ENCODE assay signal across 8 cellular contexts in genomic region chr19:35744335-35744687, GRCh38. TPM values are rescaled to one million over a fixed set of nuclear protein-coding genes. Genes with fewer than 3 reads are reported as not detected.
DNase-seq lines count a peak whose midpoint lies in the region; ATAC-seq and TF ChIP-seq lines count a peak whose summit lies in the region.

No MANE protein-coding gene starts in this region.

- TF ChIP-seq CTCF in AG09309 (IDR thresholded peaks at IDR 0.05; ENCODE audit: control insufficient read depth, insufficient read depth, low read depth, low read length, missing control alignments) (no peak), LNCaP clone FGC (IDR thresholded peaks at IDR 0.05; ENCODE audit: control insufficient read depth, extremely low read depth, insufficient read depth) (no peak), colonic mucosa (IDR thresholded peaks at IDR 0.05) (no peak)

- peak overlapping the region; percentile 91 to 99 (median 97) for H3K4me3 Mint-ChIP-seq in naive thymus-derived CD8-positive, alpha-beta T cell

- peak overlapping the region; percentile 85 for H3K4me3 ChIP-seq in AG09309 (ENCODE audit: control insufficient read depth, low read depth, low read length)
- H3K4me3 ChIP-seq in LNCaP clone FGC (ENCODE audit: low read depth, low read length) = peak overlapping the region; percentile 98
- peak overlapping the region; percentile 89 for H3K4me3 ChIP-seq in colonic mucosa

- no peak for ATAC-seq in naive thymus-derived CD8-positive, alpha-beta T cell

- intact Hi-C loops in colonic mucosa (cut with DNase I) = loop anchor here (10.0 kb wide), 1 partner anchor 190 kb away; the partner anchor contains the start of gene LRFN3

- peaks cover 36 to 83% (median 66%) of the 10 kb centered on the region in 4 donors for H3K4me1 Mint-ChIP-seq in naive thymus-derived CD8-positive, alpha-beta T cell

- no peaks in the 10 kb centered on the region for H3K36me3 ChIP-seq in colonic mucosa

- peaks cover 4 to 5% (median 5%) of the 10 kb centered on the region in 3 donors for H3K36me3 Mint-ChIP-seq in naive thymus-derived CD8-positive, alpha-beta T cell

- no peaks in the 10 kb centered on the region for H3K9me3 ChIP-seq in colonic mucosa

- H3K27ac Mint-ChIP-seq in naive thymus-derived CD8-positive, alpha-beta T cell = peak overlapping the region; percentile 97 to 100 (median 99)

- POLR2A ChIA-PET in naive thymus-derived CD8-positive, alpha-beta T cell (lab: Charles Lee) = interaction anchor here (0.6 to 5.2 kb wide), 13 partner anchors 12 to 203 kb away, joined by 3 to 36 read pairs (median 6); partner anchors contain the start of genes COX6B1, ETV2, HSPB6 and KMT2B

- H3K27ac ChIP-seq in colonic mucosa = peak overlapping the region; percentile 100

- H3K27me3 ChIP-seq in colonic mucosa = no peaks in the 10 kb centered on the region

- H3K9ac ChIP-seq in colonic mucosa (ENCODE audit: low read depth in 2 of 2, low read length in 2 of 2) = peak overlapping the region; percentile 72 to 79

- DNase-seq in AG09309 (ENCODE audit: low read depth) = no peak
- no peak for DNase-seq in LNCaP clone FGC (ENCODE audit: low read depth)
- DNase-seq in colonic mucosa = no peak
- no peak for DNase-seq in naive thymus-derived CD8-positive, alpha-beta T cell
- no peak for DNase-seq in NCI-H1694 treated with DMSO at 0.1 percent for 48 hours (lab: John Stamatoyannopoulos, UW)
- DNase-seq in effector CD4-positive, alpha-beta T cell = no peak
- DNase-seq in activated effector memory CD4-positive, alpha-beta T cell treated with Interleukin-2 at 50 U/mL for 16 hours = no peak
- no peak for DNase-seq in stimulated activated CD8-positive, alpha-beta memory T cell treated with anti-CD3 and anti-CD28 coated beads, Interleukin-4, amount 100 ng/mL, for 48 hours

- peaks cover 9% of the 10 kb centered on the region for H3K4me1 ChIP-seq in colonic mucosa

- no peaks in the 10 kb centered on the region for H3K27me3 Mint-ChIP-seq in naive thymus-derived CD8-positive, alpha-beta T cell

- no peaks in the 10 kb centered on the region for H3K9me3 Mint-ChIP-seq in naive thymus-derived CD8-positive, alpha-beta T cell

RNA-seq across cellular contexts. Expression of gene U2AF1L4, which starts 0.9 kb away (rescaled TPM):
- 10 to 100 TPM; 14.9 to 18.7 TPM for total RNA-seq in colonic mucosa
- 10 to 100 TPM; 52.7 to 53.1 TPM for total RNA-seq in naive thymus-derived CD8-positive, alpha-beta T cell
- polyA plus RNA-seq in naive thymus-derived CD8-positive, alpha-beta T cell = 10 to 100 TPM; 43.1 to 93.1 (median 76.6) TPM

RNA-seq across cellular contexts. Expression of gene PSENEN, which starts 1.1 kb away (rescaled TPM):
- total RNA-seq in colonic mucosa = 10 to 100 TPM; 73.8 to 87.4 TPM
- 10 to 100 TPM; 23.0 to 26.2 TPM for total RNA-seq in naive thymus-derived CD8-positive, alpha-beta T cell
- polyA plus RNA-seq in naive thymus-derived CD8-positive, alpha-beta T cell = 10 to 100 TPM; 68.7 to 76.5 (median 71.2) TPM

RNA-seq across cellular contexts. Expression of gene IGFLR1, which starts 2.1 kb away (rescaled TPM):
- total RNA-seq in colonic mucosa = 1 to 10 TPM; 5.4 to 6.9 TPM
- 10 to 100 TPM; 79.8 to 82.5 TPM for total RNA-seq in naive thymus-derived CD8-positive, alpha-beta T cell
- 10 to 100 TPM; 70.2 to 92.7 (median 92.6) TPM for polyA plus RNA-seq in naive thymus-derived CD8-positive, alpha-beta T cell

RNA-seq across cellular contexts. Expression of gene LIN37, which starts 4.1 kb away (rescaled TPM):
- 1 to 10 TPM; 5.1 to 7.5 TPM for total RNA-seq in colonic mucosa
- total RNA-seq in naive thymus-derived CD8-positive, alpha-beta T cell = 10 to 100 TPM; 14.0 to 16.6 TPM
- polyA plus RNA-seq in naive thymus-derived CD8-positive, alpha-beta T cell = 10 to 100 TPM in 1 of 3 donors, 1 to 10 TPM in 2; 5.4 to 15.5 (median 8.1) TPM

RNA-seq across cellular contexts. Expression of gene HSPB6, which starts 12.5 kb away (rescaled TPM):
- 10 to 100 TPM in 1 of 2 donors, 1 to 10 TPM in 1; 6.3 to 23.6 TPM for total RNA-seq in colonic mucosa
- not detected for total RNA-seq in naive thymus-derived CD8-positive, alpha-beta T cell
- polyA plus RNA-seq in naive thymus-derived CD8-positive, alpha-beta T cell = not detected

Comparison
In these comparisons a context has a peak if more than half of its experiments do, and no peak if none do; other contexts are left out.
1. RNA of gene IGFLR1, which starts 2.1 kb away (total RNA-seq): 79.8 to 82.5 TPM in naive thymus-derived CD8-positive, alpha-beta T cell; 5.4 to 6.9 TPM in colonic mucosa; every median in the first group is over 10 times any median in the second.
2. Peak in every context shown above with its lines, with median percentiles within 50 percentile points of each other: H3K4me3 ChIP-seq.